ENCODE assay signal across 8 cellular contexts in the genomic region with DNA sequence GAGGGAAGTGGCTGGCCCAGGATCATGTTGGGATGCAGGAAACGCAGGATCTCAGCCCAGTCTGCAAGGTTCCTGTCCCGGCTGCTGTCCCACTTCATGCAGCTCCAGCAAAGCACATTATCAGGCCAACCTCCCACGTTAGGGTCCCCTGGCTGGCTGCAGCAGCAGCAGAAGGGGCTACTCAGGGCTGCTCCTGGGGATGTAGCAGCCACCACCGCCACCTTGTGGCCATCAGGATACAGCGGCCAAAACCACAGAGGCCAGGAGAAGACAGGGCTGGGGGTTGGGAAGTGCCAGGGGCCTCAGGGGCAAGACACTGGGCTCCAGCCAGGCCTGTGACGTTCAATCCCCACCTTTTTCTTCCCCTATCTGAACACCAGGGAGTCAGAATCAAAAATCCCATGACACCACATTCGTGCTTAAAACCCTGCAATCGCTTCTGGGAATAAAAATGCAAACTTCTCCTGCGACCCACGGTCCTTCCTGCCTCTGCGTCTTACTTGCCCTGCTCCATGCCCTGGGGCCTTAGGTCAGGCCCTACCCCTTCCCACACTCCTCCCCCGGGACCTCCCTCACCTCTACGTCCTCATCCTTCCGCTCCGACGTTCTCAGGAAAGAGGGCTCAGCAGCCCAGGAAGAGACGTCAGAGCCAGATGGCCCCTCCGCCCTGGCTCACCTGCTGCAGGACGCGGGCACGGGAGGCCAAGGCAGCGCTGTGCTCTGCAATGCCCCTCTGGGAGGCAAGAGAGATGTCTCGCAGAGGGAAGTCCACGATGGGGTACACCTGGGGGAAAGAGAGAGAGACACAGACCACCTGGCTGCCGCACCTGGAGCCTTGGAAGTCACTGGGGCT. TPM values are rescaled to one million over a fixed set of nuclear protein-coding genes. Genes with fewer than 3 reads are reported as not detected.
DNase-seq lines count a peak whose midpoint lies in the region; ATAC-seq, FAIRE-seq and TF ChIP-seq lines count a peak whose summit lies in the region.

No MANE protein-coding gene starts in this region.

- H3K27me3 Mint-ChIP-seq in CD4-positive, alpha-beta T cell = peaks cover 17% of the 10 kb centered on the region
- H3K27me3 Mint-ChIP-seq in neural crest cell (ENCODE audit: low read depth) = no peaks in the 10 kb centered on the region

- H3K9me3 ChIP-seq in CD4-positive, alpha-beta T cell (ENCODE audit: control insufficient read depth, low read length) = no peaks in the 10 kb centered on the region

- no peak overlapping the region for H3K27ac Mint-ChIP-seq in CD4-positive, alpha-beta T cell
- H3K27ac Mint-ChIP-seq in neural crest cell (ENCODE audit: unreplicated experiment) = peak overlapping the region; percentile 84

- intact Hi-C loops in CD4-positive, alpha-beta T cell (cut with DNase I, micrococcal nuclease) = loop anchor here (5.0 to 10.0 kb wide), 3 partner anchors 176 to 298 kb away; no protein-coding TSS in a partner anchor

- no peak overlapping the region for H3K4me3 Mint-ChIP-seq in CD4-positive, alpha-beta T cell
- H3K4me3 Mint-ChIP-seq in neural crest cell = peak overlapping the region; percentile 51

- H3K27me3 ChIP-seq in CD4-positive, alpha-beta T cell (ENCODE audit: control insufficient read depth, insufficient read depth, low read length) = no peaks in the 10 kb centered on the region

- no peak overlapping the region for H3K4me3 ChIP-seq in fibroblast of villous mesenchyme (ENCODE audit: low read depth, low read length)

- no peak for ATAC-seq in CD4-positive, alpha-beta T cell (ENCODE audit: poor library complexity)
- peak; percentile 69 for ATAC-seq in GM18873 (IDR thresholded peaks at IDR 0.05; ENCODE audit: low FRiP score, unreplicated experiment)
- peak; percentile 72 for ATAC-seq in HG03060 (IDR thresholded peaks at IDR 0.05; ENCODE audit: low read depth, unreplicated experiment)

- H3K36me3 Mint-ChIP-seq in CD4-positive, alpha-beta T cell (ENCODE audit: low read depth) = no peaks in the 10 kb centered on the region
- H3K36me3 Mint-ChIP-seq in neural crest cell (ENCODE audit: low read depth) = peaks cover 19% of the 10 kb centered on the region

- peak; percentile 55 for FAIRE-seq in urothelium cell line (lab: Jason Lieb, UNC)

- peak in 6 of 10 experiments; percentile 10 to 43 (median 14) for DNase-seq in CD4-positive, alpha-beta T cell
- peak; percentile 53 for DNase-seq in NCI-H460 (ENCODE audit: extremely low read depth, low read depth)
- peak; percentile 27 for DNase-seq in activated T-cell treated with anti-CD3 and anti-CD28 coated beads, Interleukin-2, amount 50 U/mL, for 1 hour
- peak; percentile 77 for DNase-seq in fibroblast of villous mesenchyme (ENCODE audit: low read depth)
- peak; percentile 77 for DNase-seq in neural crest cell (ENCODE audit: low read depth, low spot score)
- peak; percentile 81 for DNase-seq in urothelium cell line (ENCODE audit: low spot score)

- CTCF ChIA-PET in CD4-positive, alpha-beta T cell (lab: Charles Lee) = no interaction called here

- no peak overlapping the region for H3K27ac ChIP-seq in CD4-positive, alpha-beta T cell (ENCODE audit: low read depth, low read length)

- POLR2A ChIA-PET in CD4-positive, alpha-beta T cell (lab: Charles Lee) = no interaction called here

- H3K9me3 Mint-ChIP-seq in CD4-positive, alpha-beta T cell = peaks cover 2% of the 10 kb centered on the region
- H3K9me3 Mint-ChIP-seq in neural crest cell = peaks cover 2% of the 10 kb centered on the region

- TF ChIP-seq CTCF in CD4-positive, alpha-beta T cell (IDR thresholded peaks at IDR 0.05) = peak; percentile 56
- TF ChIP-seq CTCF in fibroblast of villous mesenchyme (IDR thresholded peaks at IDR 0.05; ENCODE audit: insufficient read depth, low read depth, low read length) (peak; percentile 95), neural crest cell (conservative IDR thresholded peaks at IDR 0.05) (peak; percentile 96)

- peaks cover 6% of the 10 kb centered on the region for H3K4me1 Mint-ChIP-seq in CD4-positive, alpha-beta T cell (ENCODE audit: low read depth)
- H3K4me1 Mint-ChIP-seq in neural crest cell = peaks cover 25% of the 10 kb centered on the region

RNA-seq across cellular contexts. Expression of a gene that starts 21.5 kb away (rescaled TPM):
- not detected for total RNA-seq in CD4-positive, alpha-beta T cell
- 0.20 and 0.27 TPM in 2 replicates for total RNA-seq in NCI-H460 (2014; rRNA removed; shearing (Covaris generic))
- polyA plus RNA-seq in NCI-H460 (2014; cell fraction: nucleus; rRNA removed) = 1.4 and 4.0 TPM in 2 replicates
- 0.32 TPM in 1 of 2 replicates, not detected in the other for total RNA-seq in fibroblast of villous mesenchyme
- 14.1 and 18.0 TPM in 2 replicates for total RNA-seq in neural crest cell

Comparison
In these comparisons a context has a peak if more than half of its experiments do, and no peak if none do; other contexts are left out.
1. DNase-seq: peak in every context shown above with its lines; median percentile 81 in urothelium cell line; 77 in fibroblast of villous mesenchyme; 77 in neural crest cell; 53 in NCI-H460; 27 in activated T-cell treated with anti-CD3 and anti-CD28 coated beads, Interleukin-2, amount 50 U/mL, for 1 hour; 14 in CD4-positive, alpha-beta T cell.
2. RNA of a gene that starts 21.5 kb away (total RNA-seq): 14.1 to 18.0 TPM in neural crest cell; 0.20 to 0.27 TPM in NCI-H460, not detected in CD4-positive, alpha-beta T cell and 0.32 TPM in fibroblast of villous mesenchyme; every median in the first group is over 10 times any median in the second.
3. Peak in every context shown above with its lines, with median percentiles within 50 percentile points of each other: CTCF ChIP-seq.